15 cellular contexts compared by ENCODE assay signal in the genomic region with DNA sequence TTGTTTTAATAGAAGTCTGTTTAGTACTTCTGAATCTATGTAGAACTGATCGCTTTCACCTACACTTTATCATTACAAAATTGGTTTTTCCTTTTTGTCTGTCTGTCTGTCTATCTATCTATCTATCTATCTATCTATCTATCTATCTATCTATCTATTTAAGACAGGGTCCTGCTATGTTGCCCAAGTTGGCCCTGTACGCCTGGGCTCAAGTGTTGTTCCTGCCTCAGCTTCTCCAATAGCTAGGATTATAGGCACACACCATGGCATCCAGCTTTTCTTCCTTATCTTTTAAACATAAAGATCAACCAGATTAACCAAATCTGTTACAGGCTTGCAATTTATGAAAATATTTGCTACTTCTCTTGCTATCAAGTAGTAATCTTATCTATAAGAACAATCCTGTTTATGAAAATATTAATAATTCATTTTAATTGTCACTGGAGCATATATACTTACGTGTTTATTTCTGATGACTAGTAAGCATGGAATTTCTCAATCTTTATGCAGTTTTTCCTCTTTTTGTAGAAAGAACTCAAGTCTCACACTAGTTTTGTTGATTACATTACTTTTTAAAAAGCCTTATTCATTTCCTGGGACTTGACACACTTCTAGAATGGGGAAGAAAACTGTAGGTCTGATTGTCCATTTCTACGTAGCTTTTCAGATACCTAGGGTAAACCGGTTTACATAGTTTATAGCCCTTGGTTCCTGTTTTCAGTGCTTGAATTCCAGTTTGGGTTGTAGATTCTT. TPM values are rescaled to one million over a fixed set of nuclear protein-coding genes. Genes with fewer than 3 reads are reported as not detected.
DNase-seq lines count a peak whose midpoint lies in the region; ATAC-seq, FAIRE-seq and TF ChIP-seq lines count a peak whose summit lies in the region.
"Had no signal": no experiment of that assay in that cellular context is flagged by ENCODE, and none has a peak within 500 bp of the region (broad histone marks: within the 10 kb centered on the region; RNA-seq: fewer than 3 reads in every experiment).

No MANE protein-coding gene starts in this region.

- intact Hi-C loops in posterior cingulate gyrus (cut with DNase I), result no loop called here

- FAIRE-seq in A549 (lab: Jason Lieb, UNC), result no peak

- H3K4me2 ChIP-seq in A549, result peak overlapping the region; percentile 56

- H3K4me1 Mint-ChIP-seq in mesothelial cell of epicardium, result peaks cover 9% of the 10 kb centered on the region

- TF ChIP-seq EP300 in A549 (IDR thresholded peaks at IDR 0.05), result no peak

- WGBS in A549 (ENCODE audit: missing lambda C conversion rate), result 79% methylated on average over 5 of the region's 5 CpGs

- no peaks in the 10 kb centered on the region for H3K27me3 Mint-ChIP-seq in mesothelial cell of epicardium (ENCODE audit: low read depth)
- H3K27me3 Mint-ChIP-seq: activated T-cell treated with anti-CD3 and anti-CD28 coated beads, Interleukin-2, amount 50 U/mL, for 24 hours had no signal

- no peaks in the 10 kb centered on the region for H3K9me3 ChIP-seq in A549

- peak overlapping the region; percentile 21 for H3K27ac Mint-ChIP-seq in mesothelial cell of epicardium
- H3K27ac Mint-ChIP-seq: activated T-cell treated with anti-CD3 and anti-CD28 coated beads, Interleukin-2, amount 50 U/mL, for 24 hours had no signal

- TF ChIP-seq POLR2A in A549 (IDR thresholded peaks at IDR 0.05; ENCODE audit: low read length), result no peak

- no peak overlapping the region for H3K4me3 ChIP-seq in A549
- no peak overlapping the region for H3K4me3 ChIP-seq in choroid plexus epithelial cell (ENCODE audit: low read depth, low read length)
- H3K4me3 ChIP-seq: dorsolateral prefrontal cortex, SK-N-MC had no signal

- CTCF ChIA-PET in A549 (lab: Yijun Ruan, JAX), result interaction anchor here (0.7 to 1.1 kb wide), 3 partner anchors 66 to 143 kb away, joined by 3 read pairs; no protein-coding TSS in a partner anchor

- H3K4me3 Mint-ChIP-seq in mesothelial cell of epicardium, result no peak overlapping the region
- H3K4me3 Mint-ChIP-seq: activated T-cell treated with anti-CD3 and anti-CD28 coated beads, Interleukin-2, amount 50 U/mL, for 24 hours; neural crest cell had no signal

- no peak for DNase-seq in A549 (ENCODE audit: low read depth in 1 of 2, low spot score in 1 of 2)
- DNase-seq in NOMO-1 (lab: John Stamatoyannopoulos, UW; ENCODE audit: unreplicated experiment in 2 of 2), result peak; percentile 16 to 38
- peak; percentile 25 for DNase-seq in choroid plexus epithelial cell (ENCODE audit: low read depth)
- no peak for DNase-seq in mesothelial cell of epicardium (ENCODE audit: low spot score in 2 of 2, unreplicated experiment in 2 of 2)
- no peak for DNase-seq in NCI-H446 (lab: John Stamatoyannopoulos, UW)
- no peak for DNase-seq in posterior cingulate gyrus
- DNase-seq: activated CD4-positive, alpha-beta T cell treated with anti-CD3 and anti-CD28 coated beads for 1 hour; activated T-cell treated with anti-CD3 and anti-CD28 coated beads, Interleukin-2, amount 50 U/mL, for 24 hours; dorsolateral prefrontal cortex; glutamatergic neuron; NCI-H2029 treated with DMSO at 0.1 percent for 48 hours had no signal

- TF ChIP-seq CTCF in A549 (IDR thresholded peaks at IDR 0.05), result no peak
- no peak for TF ChIP-seq CTCF in choroid plexus epithelial cell (conservative IDR thresholded peaks at IDR 0.05; ENCODE audit: low read depth, low read length)
- TF ChIP-seq CTCF in mesothelial cell of epicardium (IDR thresholded peaks at IDR 0.05; ENCODE audit: unreplicated experiment), result no peak

- POLR2A ChIA-PET in A549 (lab: Yijun Ruan, JAX), result interaction anchor here (1.6 kb wide), 1 partner anchor 23 kb away, joined by 3 read pairs; no protein-coding TSS in a partner anchor

- H3K36me3 Mint-ChIP-seq in mesothelial cell of epicardium, result peaks cover 14% of the 10 kb centered on the region

- H3K9me3 Mint-ChIP-seq in mesothelial cell of epicardium, result peaks cover 4% of the 10 kb centered on the region
- H3K9me3 Mint-ChIP-seq: activated T-cell treated with anti-CD3 and anti-CD28 coated beads, Interleukin-2, amount 50 U/mL, for 24 hours had no signal

- peaks cover 50% of the 10 kb centered on the region for H3K4me1 ChIP-seq in A549

- no peak for TF ChIP-seq RAD21 in A549 (conservative IDR thresholded peaks at IDR 0.05 in 1 of 2, IDR thresholded peaks at IDR 0.05 in 1 of 2)

- peak overlapping the region in 1 of 2 experiments; percentile 49; a peak in 2 of 6 replicates for H3K27ac ChIP-seq in A549
- H3K27ac ChIP-seq: SK-N-MC had no signal

- ATAC-seq in A549 (no peak), HG02798 (IDR thresholded peaks at IDR 0.05; ENCODE audit: poor library complexity, unreplicated experiment) (no peak), GM21360 (IDR thresholded peaks at IDR 0.05; ENCODE audit: unreplicated experiment) (no peak)

TF ChIP-seq in A549, 52 proteins besides CTCF, POLR2A, EP300 and RAD21:
- TF ChIP-seq FOSB (CRISPR knock-in tag; IDR thresholded peaks at IDR 0.05), result no peak

RNA-seq across cellular contexts. Expression of a gene that starts 24.6 kb away (rescaled TPM):
- polyA plus RNA-seq in A549 (2011; rRNA removed), result 21.5 and 25.2 TPM in 2 replicates
- polyA plus RNA-seq in A549 (2012; cell fraction: cytosol; rRNA removed), result 2.8 and 4.4 TPM in 2 replicates
- polyA plus RNA-seq in A549 (2012; cell fraction: nucleus; rRNA removed), result 3.7 and 5.2 TPM in 2 replicates
- 9.3 to 10.6 TPM (median 10.5 TPM) in 3 replicates for polyA plus RNA-seq in A549 (2017; fragmentation: RNase III; extraction: RNeasy Plus Mini Kit Qiagen cat#74134 plus additional on column Dnase treatment)
- polyA minus RNA-seq in A549 (2011; rRNA and poly(A)+ RNA removed), result 15.6 and 22.7 TPM in 2 replicates
- 36.5 to 39.6 TPM (median 37.8 TPM) in 3 replicates for total RNA-seq in mesothelial cell of epicardium

Comparison
In these comparisons a context has a peak if more than half of its experiments do, and no peak if none do; other contexts are left out.
1. DNase-seq: peak in NOMO-1 (2 of 2) and choroid plexus epithelial cell (single experiment); none in A549 (0 of 2), mesothelial cell of epicardium (0 of 2), NCI-H446 (0 of 2) and posterior cingulate gyrus (0 of 10).